ENCODE assay signal across 28 cellular contexts in the genomic region with DNA sequence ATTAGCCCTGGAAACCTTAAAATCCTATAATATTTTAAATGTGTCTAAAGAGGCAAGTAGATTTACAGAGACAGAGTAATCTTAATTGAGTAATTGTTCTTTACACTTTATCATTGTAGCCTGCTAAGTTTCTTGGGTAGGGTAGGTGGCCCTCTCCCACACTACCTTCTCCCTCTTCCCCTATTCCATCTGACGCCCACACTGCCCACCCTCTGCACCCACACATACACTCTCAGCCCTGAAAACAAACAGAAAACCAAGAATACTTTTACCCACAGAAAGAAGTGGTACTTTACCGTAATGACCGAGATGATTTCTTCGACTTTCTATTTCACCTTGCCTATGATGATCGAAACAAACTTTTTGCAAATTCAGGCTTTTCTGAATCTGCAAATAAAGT.
"Had no signal": no experiment of that assay in that cellular context is flagged by ENCODE, and none has a peak within 500 bp of the region (broad histone marks: within the 10 kb centered on the region; RNA-seq: fewer than 3 reads in every experiment).

No MANE protein-coding gene starts in this region.

- H3K27ac Mint-ChIP-seq: natural killer cell; nephron; neural progenitor cell; progenitor cell of endocrine pancreas; stimulated activated effector memory CD8-positive, alpha-beta T cell treated with anti-CD3 and anti-CD28 coated beads, Interleukin-12 subunit alpha, Interleukin-12 subunit beta, amount 100 ng/mL, for 72 hours; stimulated activated naive B cell treated with anti-CD40 and anti-IgM and Interleukin-4, amounts not matched to agents 10 μg/mL and 1 μg/mL and 100 μg/mL, for 72 hours; stimulated activated naive CD8-positive, alpha-beta T cell treated with anti-CD3 and anti-CD28 coated beads, Interleukin-15, Interleukin-2, amounts not matched to agents 100 ng/mL and 50 ng/mL, for 24 hours had no signal

- H3K27ac ChIP-seq: neural progenitor cell, ovary, parathyroid adenoma, psoas muscle, right lobe of liver, sigmoid colon, stomach, thoracic aorta, thyroid gland, tibial nerve, upper lobe of left lung, vagina had no signal

- H3K4me3 Mint-ChIP-seq: natural killer cell; nephron; neural progenitor cell; stimulated activated effector memory CD8-positive, alpha-beta T cell treated with anti-CD3 and anti-CD28 coated beads, Interleukin-12 subunit alpha, Interleukin-12 subunit beta, amount 100 ng/mL, for 72 hours; stimulated activated naive B cell treated with anti-CD40 and anti-IgM and Interleukin-4, amounts not matched to agents 10 μg/mL and 1 μg/mL and 100 μg/mL, for 72 hours; stimulated activated naive CD8-positive, alpha-beta T cell treated with anti-CD3 and anti-CD28 coated beads, Interleukin-15, Interleukin-2, amounts not matched to agents 100 ng/mL and 50 ng/mL, for 24 hours had no signal

- H3K36me3 ChIP-seq: neural progenitor cell, ovary, right lobe of liver, sigmoid colon, stomach, thoracic aorta, thyroid gland, tibial nerve, upper lobe of left lung, vagina had no signal

- H3K4me3 ChIP-seq: neural progenitor cell, ovary, psoas muscle, right lobe of liver, sigmoid colon, stomach, thoracic aorta, thyroid gland, tibial nerve, upper lobe of left lung, vagina had no signal

- H3K9me3 ChIP-seq: ovary, psoas muscle, right lobe of liver, sigmoid colon, stomach, thoracic aorta, thyroid gland, tibial nerve, upper lobe of left lung, vagina had no signal

- DNase-seq: natural killer cell; occipital lobe; ovary; posterior cingulate gyrus; psoas muscle; right cardiac atrium; right lobe of liver; sigmoid colon; small intestine; stimulated activated CD4-positive, alpha-beta T cell treated with anti-CD3 and anti-CD28 coated beads, Interleukin-15, amount 100 ng/mL, for 24 hours; stimulated activated CD4-positive, alpha-beta T cell treated with anti-CD3 and anti-CD28 coated beads, Interleukin-2, amount 100 ng/mL, for 24 hours; stimulated activated CD4-positive, alpha-beta T cell treated with anti-CD3 and anti-CD28 coated beads, Interleukin-2, amount 100 ng/mL, for 48 hours; stimulated activated CD4-positive, alpha-beta T cell treated with anti-CD3 and anti-CD28 coated beads, Interleukin-4, amount 100 ng/mL, for 24 hours; stimulated activated naive B cell treated with anti-CD40 and anti-IgM and Interleukin-4, amounts not matched to agents 10 μg/mL and 1 μg/mL and 100 μg/mL, for 72 hours; stimulated activated naive CD4-positive, alpha-beta T cell treated with Interleukin-2 at 50 U/mL for 16 hours; stomach; thyroid gland; trophoblast cell; upper lobe of left lung had no signal

- H3K36me3 Mint-ChIP-seq: natural killer cell; neural progenitor cell; stimulated activated effector memory CD8-positive, alpha-beta T cell treated with anti-CD3 and anti-CD28 coated beads, Interleukin-12 subunit alpha, Interleukin-12 subunit beta, amount 100 ng/mL, for 72 hours; stimulated activated naive B cell treated with anti-CD40 and anti-IgM and Interleukin-4, amounts not matched to agents 10 μg/mL and 1 μg/mL and 100 μg/mL, for 72 hours had no signal

- H3K4me1 Mint-ChIP-seq: natural killer cell; nephron; neural progenitor cell; stimulated activated effector memory CD8-positive, alpha-beta T cell treated with anti-CD3 and anti-CD28 coated beads, Interleukin-12 subunit alpha, Interleukin-12 subunit beta, amount 100 ng/mL, for 72 hours; stimulated activated naive B cell treated with anti-CD40 and anti-IgM and Interleukin-4, amounts not matched to agents 10 μg/mL and 1 μg/mL and 100 μg/mL, for 72 hours had no signal

- H3K9ac ChIP-seq: neural progenitor cell, parathyroid adenoma had no signal

- H3K9me3 Mint-ChIP-seq: natural killer cell; nephron; neural progenitor cell; stimulated activated effector memory CD8-positive, alpha-beta T cell treated with anti-CD3 and anti-CD28 coated beads, Interleukin-12 subunit alpha, Interleukin-12 subunit beta, amount 100 ng/mL, for 72 hours; stimulated activated naive B cell treated with anti-CD40 and anti-IgM and Interleukin-4, amounts not matched to agents 10 μg/mL and 1 μg/mL and 100 μg/mL, for 72 hours; stimulated activated naive CD8-positive, alpha-beta T cell treated with anti-CD3 and anti-CD28 coated beads, Interleukin-15, Interleukin-2, amounts not matched to agents 100 ng/mL and 50 ng/mL, for 24 hours had no signal
